In the genomic region with DNA sequence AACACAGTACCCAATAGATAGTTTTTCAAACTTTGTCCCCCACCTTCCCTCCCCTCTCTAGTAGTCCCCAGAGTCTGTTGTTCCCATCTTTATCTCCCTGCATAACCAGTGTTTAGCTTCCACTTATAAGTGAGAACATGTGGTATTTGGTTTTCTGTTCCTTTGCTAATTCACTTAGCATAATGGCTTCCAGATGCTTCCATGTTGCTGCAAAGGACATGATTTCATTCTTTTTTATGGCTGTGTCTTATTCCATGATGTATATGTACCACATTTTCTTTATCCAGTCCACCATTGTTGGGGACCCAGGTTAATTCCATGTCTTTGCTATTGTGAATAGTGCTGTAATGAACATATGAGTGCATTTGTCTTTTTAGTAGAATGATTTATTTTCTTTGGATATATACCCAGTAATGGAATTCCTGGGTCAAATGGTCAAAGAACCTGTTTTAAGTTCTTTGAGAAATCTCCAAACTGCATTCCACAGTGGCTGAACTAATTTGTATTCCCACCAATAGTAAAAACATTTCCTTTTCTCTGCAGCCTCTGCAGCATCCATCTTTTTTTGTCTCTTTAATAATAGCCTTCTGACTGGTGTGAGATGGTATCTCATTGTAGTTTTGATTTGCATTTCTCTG, we compare ENCODE assay signal across 1 cellular context.
TF ChIP-seq lines count a peak whose summit lies in the region.

No MANE protein-coding gene starts in this region.

TF ChIP-seq in SK-N-SH, 30 proteins besides CTCF, POLR2A, EP300 and RAD21 (continued from another document):
- TF ChIP-seq, protein P1, sequence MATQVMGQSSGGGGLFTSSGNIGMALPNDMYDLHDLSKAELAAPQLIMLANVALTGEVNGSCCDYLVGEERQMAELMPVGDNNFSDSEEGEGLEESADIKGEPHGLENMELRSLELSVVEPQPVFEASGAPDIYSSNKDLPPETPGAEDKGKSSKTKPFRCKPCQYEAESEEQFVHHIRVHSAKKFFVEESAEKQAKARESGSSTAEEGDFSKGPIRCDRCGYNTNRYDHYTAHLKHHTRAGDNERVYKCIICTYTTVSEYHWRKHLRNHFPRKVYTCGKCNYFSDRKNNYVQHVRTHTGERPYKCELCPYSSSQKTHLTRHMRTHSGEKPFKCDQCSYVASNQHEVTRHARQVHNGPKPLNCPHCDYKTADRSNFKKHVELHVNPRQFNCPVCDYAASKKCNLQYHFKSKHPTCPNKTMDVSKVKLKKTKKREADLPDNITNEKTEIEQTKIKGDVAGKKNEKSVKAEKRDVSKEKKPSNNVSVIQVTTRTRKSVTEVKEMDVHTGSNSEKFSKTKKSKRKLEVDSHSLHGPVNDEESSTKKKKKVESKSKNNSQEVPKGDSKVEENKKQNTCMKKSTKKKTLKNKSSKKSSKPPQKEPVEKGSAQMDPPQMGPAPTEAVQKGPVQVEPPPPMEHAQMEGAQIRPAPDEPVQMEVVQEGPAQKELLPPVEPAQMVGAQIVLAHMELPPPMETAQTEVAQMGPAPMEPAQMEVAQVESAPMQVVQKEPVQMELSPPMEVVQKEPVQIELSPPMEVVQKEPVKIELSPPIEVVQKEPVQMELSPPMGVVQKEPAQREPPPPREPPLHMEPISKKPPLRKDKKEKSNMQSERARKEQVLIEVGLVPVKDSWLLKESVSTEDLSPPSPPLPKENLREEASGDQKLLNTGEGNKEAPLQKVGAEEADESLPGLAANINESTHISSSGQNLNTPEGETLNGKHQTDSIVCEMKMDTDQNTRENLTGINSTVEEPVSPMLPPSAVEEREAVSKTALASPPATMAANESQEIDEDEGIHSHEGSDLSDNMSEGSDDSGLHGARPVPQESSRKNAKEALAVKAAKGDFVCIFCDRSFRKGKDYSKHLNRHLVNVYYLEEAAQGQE (IDR thresholded peaks at IDR 0.05; ENCODE audit: low read depth, low read length) = no peak
- peak; percentile 51 for TF ChIP-seq POLR2AphosphoS5 (IDR thresholded peaks at IDR 0.05; ENCODE audit: low read depth, low read length)
- peak; percentile 20; the same call in 1 of the 2 replicates for TF ChIP-seq YY1 (IDR thresholded peaks at IDR 0.05; ENCODE audit: low read depth)
- no peak for TF ChIP-seq TAF1 (IDR thresholded peaks at IDR 0.05; ENCODE audit: borderline replicate concordance, low read depth, low read length)
- peak; percentile 49; the same call in 1 of the 2 replicates for TF ChIP-seq RCOR1 (IDR thresholded peaks at IDR 0.05; ENCODE audit: low read length)
- TF ChIP-seq TCF12 (IDR thresholded peaks at IDR 0.05) = peak; percentile 80
- peak; percentile 61 for TF ChIP-seq GATA2 (CRISPR knock-in tag; IDR thresholded peaks at IDR 0.05)
- TF ChIP-seq EZH2phosphoT487 (IDR thresholded peaks at IDR 0.05; ENCODE audit: borderline replicate concordance, low read depth) = no peak
- TF ChIP-seq RXRA (IDR thresholded peaks at IDR 0.05; ENCODE audit: borderline replicate concordance, low read depth) = peak; percentile 54; the same call in 1 of the 2 replicates
- peak; percentile 13; the same call in 1 of the 2 replicates for TF ChIP-seq NFIC (IDR thresholded peaks at IDR 0.05; ENCODE audit: borderline replicate concordance)
- 0 out of 2 replicates have a peak, but pooled peaks have one; percentile 2 for TF ChIP-seq MEF2A (IDR thresholded peaks at IDR 0.05; ENCODE audit: borderline replicate concordance, low read depth)
